Comparison of ENCODE assay signal across 1 cellular context in genomic region chr1:38000529-38001453, GRCh38.
TF ChIP-seq lines count a peak whose summit lies in the region.

No MANE protein-coding gene starts in this region.

TF ChIP-seq in HCT116, 20 proteins besides CTCF, POLR2A, EP300 and RAD21 (continued from another document):
- TF ChIP-seq TCF7L2 (IDR thresholded peaks at IDR 0.05; ENCODE audit: borderline replicate concordance, extremely low read depth, insufficient read depth, insufficient read length): peak; percentile 89
- no peak for TF ChIP-seq SIN3A (IDR thresholded peaks at IDR 0.05; ENCODE audit: low read depth)
- TF ChIP-seq EZH2phosphoT487 (IDR thresholded peaks at IDR 0.05; ENCODE audit: borderline replicate concordance): no peak
